In genomic region chr5:59103303-59103702, GRCh38 we compare ENCODE assay signal across 22 cellular contexts.
"Had no signal": no experiment of that assay in that cellular context is flagged by ENCODE, and none has a peak within 500 bp of the region (broad histone marks: within the 10 kb centered on the region; RNA-seq: fewer than 3 reads in every experiment).

No MANE protein-coding gene starts in this region.

- H3K27ac Mint-ChIP-seq: activated CD4-positive, alpha-beta memory T cell treated with anti-CD3 and anti-CD28 coated beads, Interleukin-2, amount 10 ng/mL, durations not matched to agents 7 days and 5 days; activated CD4-positive, alpha-beta T cell treated with anti-CD3 and anti-CD28 coated beads for 36 hours; activated CD8-positive, alpha-beta memory T cell treated with anti-CD3 and anti-CD28 coated beads, Interleukin-2, amount 10 ng/mL, durations not matched to agents 7 days and 5 days; naive B cell; stimulated activated memory B cell treated with anti-CD40 and anti-IgM and Interleukin-4, amounts not matched to agents 10 μg/mL and 1 μg/mL and 100 μg/mL, for 72 hours; T-helper 2 cell treated with Interferon-gamma antibody and Interleukin-4, amounts not matched to agents 5 μg/mL and 100 μg/mL, for 36 hours; WTC11 had no signal

- ATAC-seq: activated CD4-positive, alpha-beta T cell treated with anti-CD3 and anti-CD28 coated beads for 36 hours; activated CD8-positive, alpha-beta memory T cell treated with anti-CD3 and anti-CD28 coated beads, Interleukin-2, amount 10 ng/mL, durations not matched to agents 7 days and 5 days; gastroesophageal sphincter; left ventricle myocardium superior; mucosa of descending colon; right cardiac atrium; stimulated activated memory B cell treated with anti-CD40 and anti-IgM and Interleukin-4, amounts not matched to agents 10 μg/mL and 1 μg/mL and 100 μg/mL, for 72 hours; WTC11 had no signal

- H3K27ac ChIP-seq: colonic mucosa, gastroesophageal sphincter, ovary, skin epidermis had no signal

- H3K36me3 Mint-ChIP-seq: brain; stimulated activated memory B cell treated with anti-CD40 and anti-IgM and Interleukin-4, amounts not matched to agents 10 μg/mL and 1 μg/mL and 100 μg/mL, for 72 hours; WTC11 had no signal

- H3K4me3 ChIP-seq: colonic mucosa, gastroesophageal sphincter, mucosa of descending colon, ovary, psoas muscle, skin epidermis had no signal

- H3K27me3 Mint-ChIP-seq: activated CD4-positive, alpha-beta memory T cell treated with anti-CD3 and anti-CD28 coated beads, Interleukin-2, amount 10 ng/mL, durations not matched to agents 7 days and 5 days; activated CD4-positive, alpha-beta T cell treated with anti-CD3 and anti-CD28 coated beads for 36 hours; activated CD8-positive, alpha-beta memory T cell treated with anti-CD3 and anti-CD28 coated beads, Interleukin-2, amount 10 ng/mL, durations not matched to agents 7 days and 5 days; brain; naive B cell; stimulated activated memory B cell treated with anti-CD40 and anti-IgM and Interleukin-4, amounts not matched to agents 10 μg/mL and 1 μg/mL and 100 μg/mL, for 72 hours had no signal

- H3K4me1 Mint-ChIP-seq: naive B cell; stimulated activated memory B cell treated with anti-CD40 and anti-IgM and Interleukin-4, amounts not matched to agents 10 μg/mL and 1 μg/mL and 100 μg/mL, for 72 hours; WTC11 had no signal

- H3K36me3 ChIP-seq: colonic mucosa, gastroesophageal sphincter, ovary had no signal

- H3K9me3 Mint-ChIP-seq: activated CD4-positive, alpha-beta memory T cell treated with anti-CD3 and anti-CD28 coated beads, Interleukin-2, amount 10 ng/mL, durations not matched to agents 7 days and 5 days; naive B cell; stimulated activated memory B cell treated with anti-CD40 and anti-IgM and Interleukin-4, amounts not matched to agents 10 μg/mL and 1 μg/mL and 100 μg/mL, for 72 hours; WTC11 had no signal

- H3K4me1 ChIP-seq: colonic mucosa had no signal

- H3K27me3 ChIP-seq: colonic mucosa, gastroesophageal sphincter, ovary had no signal

- DNase-seq: activated CD4-positive, alpha-beta memory T cell treated with anti-CD3 and anti-CD28 coated beads, Interleukin-2, amount 10 ng/mL, durations not matched to agents 7 days and 5 days; activated CD4-positive, alpha-beta T cell treated with anti-CD3 and anti-CD28 coated beads for 36 hours; activated CD8-positive, alpha-beta memory T cell treated with anti-CD3 and anti-CD28 coated beads, Interleukin-2, amount 10 ng/mL, durations not matched to agents 7 days and 5 days; activated naive CD4-positive, alpha-beta T cell; anterior cingulate cortex; central memory CD4-positive, alpha-beta T cell; colonic mucosa; erythroblast; left ventricle myocardium superior; mucosa of descending colon; naive B cell; ovary; psoas muscle; right cardiac atrium; stimulated activated CD4-positive, alpha-beta T cell treated with anti-CD3 and anti-CD28 coated beads, Interleukin-4, amount 100 ng/mL, for 1 hour; SW 1271 had no signal

- H3K4me3 Mint-ChIP-seq: activated CD4-positive, alpha-beta memory T cell treated with anti-CD3 and anti-CD28 coated beads, Interleukin-2, amount 10 ng/mL, durations not matched to agents 7 days and 5 days; activated CD4-positive, alpha-beta T cell treated with anti-CD3 and anti-CD28 coated beads for 36 hours; activated CD8-positive, alpha-beta memory T cell treated with anti-CD3 and anti-CD28 coated beads, Interleukin-2, amount 10 ng/mL, durations not matched to agents 7 days and 5 days; brain; naive B cell; stimulated activated memory B cell treated with anti-CD40 and anti-IgM and Interleukin-4, amounts not matched to agents 10 μg/mL and 1 μg/mL and 100 μg/mL, for 72 hours; T-helper 2 cell treated with Interferon-gamma antibody and Interleukin-4, amounts not matched to agents 5 μg/mL and 100 μg/mL, for 36 hours; WTC11 had no signal

- H3K9me3 ChIP-seq: colonic mucosa, gastroesophageal sphincter, mucosa of descending colon, ovary, psoas muscle had no signal
